In genomic region chr3:132448211-132448961, GRCh38 we compare ENCODE assay signal across 11 cellular contexts. TPM values are rescaled to one million over a fixed set of nuclear protein-coding genes. Genes with fewer than 3 reads are reported as not detected.
DNase-seq lines count a peak whose midpoint lies in the region; FAIRE-seq and TF ChIP-seq lines count a peak whose summit lies in the region.
"Had no signal": no experiment of that assay in that cellular context is flagged by ENCODE, and none has a peak within 500 bp of the region (broad histone marks: within the 10 kb centered on the region; RNA-seq: fewer than 3 reads in every experiment).

No MANE protein-coding gene starts in this region.

- H3K4me3 ChIP-seq in AG04450 (ENCODE audit: low read depth, low read length) (no peak overlapping the region), endothelial cell of umbilical vein (replicated peaks in 1 of 3; ENCODE audit: insufficient read depth in 1 of 3, low read depth in 1 of 3, low read length in 3 of 3) (no peak overlapping the region)
- H3K4me3 ChIP-seq: body of pancreas had no signal

- CTCF ChIA-PET in AG04450 (lab: Charles Lee) = interaction anchor here (1.3 to 2.0 kb wide), 2 partner anchors 10 to 87 kb away, joined by 5 read pairs; no protein-coding TSS in a partner anchor
- CTCF ChIA-PET in endothelial cell of umbilical vein (lab: Charles Lee) = interaction anchor here (1.0 to 2.4 kb wide), 3 partner anchors 8 to 194 kb away, joined by 3 to 12 read pairs (median 3); no protein-coding TSS in a partner anchor

- no TSS peak for BruUV-seq in endothelial cell of umbilical vein (replicated peaks; lab: Mats Ljungman, UMichigan)

- H3K36me3 ChIP-seq in endothelial cell of umbilical vein (ENCODE audit: control insufficient read depth in 2 of 2, extremely low read depth in 1 of 2, insufficient read depth in 2 of 2, low read length in 2 of 2) = peaks cover 2 to 5% of the 10 kb centered on the region in 2 experiments

- FAIRE-seq in endothelial cell of umbilical vein (lab: Jason Lieb, UNC) = no peak

- dilution Hi-C loops in endothelial cell of umbilical vein (cut with MboI; ENCODE audit: extremely low pct_ligation_motif_present, low sequenced_read_pairs) = no loop called here

- H3K4me1 ChIP-seq in endothelial cell of umbilical vein (ENCODE audit: control insufficient read depth, extremely low read depth, insufficient read depth, low read length) = peaks cover 16% of the 10 kb centered on the region

- peaks cover 20% of the 10 kb centered on the region for H3K79me2 ChIP-seq in endothelial cell of umbilical vein (ENCODE audit: control insufficient read depth, insufficient read depth, low read length)

- H2AFZ ChIP-seq in endothelial cell of umbilical vein (ENCODE audit: low read depth, low read length) = no peak overlapping the region

- H3K27ac Mint-ChIP-seq in nephron = peak overlapping the region; percentile 16 to 66 (median 54)
- H3K27ac Mint-ChIP-seq: activated CD8-positive, alpha-beta T cell treated with anti-CD3 and anti-CD28 coated beads for 36 hours had no signal

- H3K4me3 Mint-ChIP-seq in nephron = no peak overlapping the region
- H3K4me3 Mint-ChIP-seq: activated CD8-positive, alpha-beta T cell treated with anti-CD3 and anti-CD28 coated beads for 36 hours had no signal

- H3K9me3 Mint-ChIP-seq in nephron = no peaks in the 10 kb centered on the region
- H3K9me3 Mint-ChIP-seq: activated CD8-positive, alpha-beta T cell treated with anti-CD3 and anti-CD28 coated beads for 36 hours had no signal

- no peaks in the 10 kb centered on the region for H3K9me1 ChIP-seq in endothelial cell of umbilical vein (replicated peaks; ENCODE audit: control insufficient read depth, extremely low read depth, insufficient read depth, low read length)

- H3K27ac ChIP-seq in AG04450 (ENCODE audit: low read depth, low read length) (peak overlapping the region; percentile 22), endothelial cell of umbilical vein (ENCODE audit: insufficient read depth, low read depth, low read length) (no peak overlapping the region)
- H3K27ac ChIP-seq: body of pancreas had no signal

- peaks cover 17% of the 10 kb centered on the region for H3K36me3 Mint-ChIP-seq in nephron (ENCODE audit: low read depth)

- no peak for TF ChIP-seq CTCF in AG04450 (IDR thresholded peaks at IDR 0.05; ENCODE audit: low read depth, low read length)
- TF ChIP-seq CTCF in endothelial cell of umbilical vein (IDR thresholded peaks at IDR 0.05; ENCODE audit: extremely low read depth in 1 of 2, insufficient read depth in 1 of 2, low read depth in 1 of 2, low read length in 2 of 2) = no peak
- TF ChIP-seq CTCF in nephron (IDR thresholded peaks at IDR 0.05; ENCODE audit: unreplicated experiment in 3 of 3) = no peak

- intact Hi-C loops in endothelial cell of umbilical vein (cut with micrococcal nuclease) = no loop called here

- H3K4me1 Mint-ChIP-seq in nephron = peaks cover 24% of the 10 kb centered on the region

- H3K4me2 ChIP-seq in endothelial cell of umbilical vein (ENCODE audit: insufficient read depth, low read length) = no peak overlapping the region

- DNase-seq in AG04450 (ENCODE audit: low read depth, low spot score) (no peak), NCI-H1105 (lab: John Stamatoyannopoulos, UW) (peak; percentile 14), endothelial cell of umbilical vein (ENCODE audit: low read depth, low spot score) (peak; percentile 57), NCI-H345 (lab: John Stamatoyannopoulos, UW) (no peak), amniotic stem cell (lab: John Stamatoyannopoulos, UW) (no peak)
- no peak for DNase-seq in activated CD4-positive, alpha-beta T cell treated with anti-CD3 and anti-CD28 coated beads for 4 hours
- no peak for DNase-seq in activated naive CD4-positive, alpha-beta T cell treated with Interleukin-2 at 50 U/mL for 16 hours
- DNase-seq: activated CD8-positive, alpha-beta T cell treated with anti-CD3 and anti-CD28 coated beads for 36 hours; NCI-H1417 treated with DMSO at 0.1 percent for 48 hours had no signal

- H4K20me1 ChIP-seq in endothelial cell of umbilical vein (replicated peaks; ENCODE audit: control insufficient read depth, extremely low read depth, insufficient read depth, low read length) = no peaks in the 10 kb centered on the region

- TF ChIP-seq POLR2A in endothelial cell of umbilical vein (IDR thresholded peaks at IDR 0.05; ENCODE audit: low read depth, low read length) = no peak

- H3K27me3 ChIP-seq in AG04450 (ENCODE audit: control insufficient read depth, insufficient read depth, low read length) (no peaks in the 10 kb centered on the region), endothelial cell of umbilical vein (ENCODE audit: control insufficient read depth in 2 of 2, insufficient read depth in 2 of 2, low read length in 2 of 2) (no peaks in the 10 kb centered on the region)
- H3K27me3 ChIP-seq: body of pancreas had no signal

- H3K27me3 Mint-ChIP-seq in nephron (ENCODE audit: low read depth) = no peaks in the 10 kb centered on the region
- H3K27me3 Mint-ChIP-seq: activated CD8-positive, alpha-beta T cell treated with anti-CD3 and anti-CD28 coated beads for 36 hours had no signal

- H3K9me3 ChIP-seq in AG04450 (ENCODE audit: control insufficient read depth, insufficient read depth, low read length) = peaks cover 3% of the 10 kb centered on the region; the same call in 1 of the 2 replicates
- H3K9me3 ChIP-seq in endothelial cell of umbilical vein (replicated peaks; ENCODE audit: control insufficient read depth, insufficient read depth, low read length) = no peaks in the 10 kb centered on the region
- H3K9me3 ChIP-seq: body of pancreas had no signal

- POLR2A ChIA-PET in AG04450 (lab: Yijun Ruan, JAX) = interaction anchor here (0.6 to 0.8 kb wide), 3 partner anchors 22 to 31 kb away, joined by 3 read pairs; partner anchors contain the start of gene DNAJC13
- POLR2A ChIA-PET in endothelial cell of umbilical vein (lab: Charles Lee) = no interaction called here

- H3K9ac ChIP-seq in endothelial cell of umbilical vein (replicated peaks; ENCODE audit: extremely low read depth, insufficient read depth, low read length) = no peak overlapping the region

TF ChIP-seq in endothelial cell of umbilical vein, 7 proteins besides CTCF, POLR2A, EP300 and RAD21:
- TF ChIP-seq POLR2AphosphoS5 (IDR thresholded peaks at IDR 0.05; ENCODE audit: insufficient read depth, low read depth, low read length) (no peak), MAX (IDR thresholded peaks at IDR 0.05; ENCODE audit: insufficient read depth, insufficient read length) (no peak), JUN (IDR thresholded peaks at IDR 0.05; ENCODE audit: borderline replicate concordance, insufficient read depth, insufficient read length, low read depth) (no peak), GATA2 (IDR thresholded peaks at IDR 0.05; ENCODE audit: insufficient read depth, insufficient read length, low read depth, low read length) (no peak), MYC (IDR thresholded peaks at IDR 0.05; ENCODE audit: low read depth, low read length) (no peak)

RNA-seq across cellular contexts. Expression of gene DNAJC13, which starts 31.1 kb away (rescaled TPM):
- 37.5 and 50.5 TPM in 2 replicates for polyA plus RNA-seq in AG04450 (2011; rRNA removed)
- polyA minus RNA-seq in AG04450 (2011; rRNA and poly(A)+ RNA removed) = 49.0 and 86.8 TPM in 2 replicates
- total RNA-seq in endothelial cell of umbilical vein = 64.0 and 71.7 TPM in 2 replicates
- polyA plus RNA-seq in endothelial cell of umbilical vein = 9.7 and 14.3 TPM in 2 replicates
- 16.1 TPM in 2 replicates for polyA plus RNA-seq in endothelial cell of umbilical vein (2011; cell fraction: cytosol; rRNA removed)
- polyA plus RNA-seq in endothelial cell of umbilical vein (2011; cell fraction: nucleus; rRNA removed) = 49.7 and 58.3 TPM in 2 replicates
- polyA plus RNA-seq in endothelial cell of umbilical vein (2012) = 25.0 and 35.3 TPM in 2 replicates
- polyA minus RNA-seq in endothelial cell of umbilical vein = 52.7 and 73.9 TPM in 2 replicates
- 30.5 TPM for polyA minus RNA-seq in endothelial cell of umbilical vein (2011; cell fraction: cytosol; rRNA and poly(A)+ RNA removed)
- polyA minus RNA-seq in endothelial cell of umbilical vein (2011; cell fraction: nucleus; rRNA and poly(A)+ RNA removed) = 107 and 120 TPM in 2 replicates

Comparison
In these comparisons a context has a peak if more than half of its experiments do, and no peak if none do; other contexts are left out.
1. DNase-seq: peak in NCI-H1105 (single experiment) and endothelial cell of umbilical vein (single experiment); none in AG04450 (single experiment), NCI-H345 (single experiment), activated CD4-positive, alpha-beta T cell treated with anti-CD3 and anti-CD28 coated beads for 4 hours (0 of 2), activated naive CD4-positive, alpha-beta T cell treated with Interleukin-2 at 50 U/mL for 16 hours (single experiment) and amniotic stem cell (single experiment).